11 cellular contexts compared by ENCODE assay signal in genomic region chr5:123814796-123815479, GRCh38.
DNase-seq lines count a peak whose midpoint lies in the region; ATAC-seq and TF ChIP-seq lines count a peak whose summit lies in the region.
"Had no signal": no experiment of that assay in that cellular context is flagged by ENCODE, and none has a peak within 500 bp of the region (broad histone marks: within the 10 kb centered on the region; RNA-seq: fewer than 3 reads in every experiment).

No MANE protein-coding gene starts in this region.

- in situ Hi-C loops in HAP-1 (cut with MboI; ENCODE audit: low sequenced_read_pairs): no loop called here

- no peaks in the 10 kb centered on the region for H3K27me3 Mint-ChIP-seq in osteocyte (ENCODE audit: unreplicated experiment)
- no peaks in the 10 kb centered on the region for H3K27me3 Mint-ChIP-seq in activated T-cell treated with anti-CD3 and anti-CD28 coated beads, Interleukin-2, amount 50 U/mL, for 4 hours (ENCODE audit: low read depth)

- H3K4me3 ChIP-seq in HAP-1 (no peak overlapping the region), SK-N-MC (peak overlapping the region; percentile 47), fibroblast of pulmonary artery (replicated peaks; ENCODE audit: low read depth, low read length) (no peak overlapping the region)

- H3K27me3 ChIP-seq in HAP-1 (ENCODE audit: low read depth): no peaks in the 10 kb centered on the region

- H3K36me3 ChIP-seq in HAP-1 (replicated peaks): no peaks in the 10 kb centered on the region
- H3K36me3 ChIP-seq in SK-N-MC (ENCODE audit: insufficient read depth, low read length): no peaks in the 10 kb centered on the region

- peak overlapping the region; percentile 66 for H3K27ac Mint-ChIP-seq in osteocyte (ENCODE audit: unreplicated experiment)

- no peak for ATAC-seq in activated T-cell treated with anti-CD3 and anti-CD28 coated beads, Interleukin-2, amount 50 U/mL, for 4 hours
- ATAC-seq in GM19351 (IDR thresholded peaks at IDR 0.05; ENCODE audit: unreplicated experiment) (no peak), GM21515 (IDR thresholded peaks at IDR 0.05; ENCODE audit: unreplicated experiment) (no peak)

- H3K4me1 Mint-ChIP-seq in osteocyte (ENCODE audit: unreplicated experiment): peaks cover 41% of the 10 kb centered on the region
- H3K4me1 Mint-ChIP-seq in activated T-cell treated with anti-CD3 and anti-CD28 coated beads, Interleukin-2, amount 50 U/mL, for 4 hours (ENCODE audit: low read depth): no peaks in the 10 kb centered on the region

- no peaks in the 10 kb centered on the region for H3K36me3 Mint-ChIP-seq in osteocyte (ENCODE audit: unreplicated experiment)
- H3K36me3 Mint-ChIP-seq in activated T-cell treated with anti-CD3 and anti-CD28 coated beads, Interleukin-2, amount 50 U/mL, for 4 hours (ENCODE audit: insufficient read depth): no peaks in the 10 kb centered on the region

- peak overlapping the region; percentile 4 for H3K9ac ChIP-seq in SK-N-MC (ENCODE audit: insufficient read length)

- DNase-seq in HAP-1 (ENCODE audit: low spot score in 2 of 2): peak; percentile 45 to 63
- DNase-seq in SK-N-MC (ENCODE audit: low read depth, low spot score): no peak
- DNase-seq in fibroblast of pulmonary artery (ENCODE audit: low read depth): peak; percentile 3
- DNase-seq in osteocyte (ENCODE audit: extremely low spot score, unreplicated experiment): no peak
- DNase-seq in SW480 (ENCODE audit: low spot score): no peak
- DNase-seq in activated T-cell treated with anti-CD3 and anti-CD28 coated beads, Interleukin-2, amount 50 U/mL, for 4 hours: no peak
- DNase-seq: activated T-cell treated with anti-CD3 and anti-CD28 coated beads, Interleukin-2, amount 50 U/mL, for 1 hour; DND-41; stimulated activated CD4-positive, alpha-beta T cell treated with anti-CD3 and anti-CD28 coated beads, Interleukin-12 subunit alpha, Interleukin-12 subunit beta, amount 100 ng/mL, for 4 hours had no signal

- H3K9me3 ChIP-seq in HAP-1 (no peaks in the 10 kb centered on the region), SK-N-MC (ENCODE audit: low read depth, low read length) (no peaks in the 10 kb centered on the region)

- TF ChIP-seq CTCF in fibroblast of pulmonary artery (IDR thresholded peaks at IDR 0.05; ENCODE audit: low read length, missing control alignments): no peak
- no peak for TF ChIP-seq CTCF in osteocyte (IDR thresholded peaks at IDR 0.05)

- H3K4me1 ChIP-seq in HAP-1: peaks cover 53% of the 10 kb centered on the region

- peak overlapping the region; percentile 28 for H3K4me3 Mint-ChIP-seq in osteocyte (ENCODE audit: unreplicated experiment)
- H3K4me3 Mint-ChIP-seq in activated T-cell treated with anti-CD3 and anti-CD28 coated beads, Interleukin-2, amount 50 U/mL, for 4 hours: no peak overlapping the region

- H3K9me3 Mint-ChIP-seq in osteocyte (ENCODE audit: unreplicated experiment): no peaks in the 10 kb centered on the region
- peaks cover 5% of the 10 kb centered on the region for H3K9me3 Mint-ChIP-seq in activated T-cell treated with anti-CD3 and anti-CD28 coated beads, Interleukin-2, amount 50 U/mL, for 4 hours

- peak overlapping the region; percentile 18; the same call in 1 of the 2 replicates for H3K27ac ChIP-seq in SK-N-MC

Comparison
In these comparisons a context has a peak if more than half of its experiments do, and no peak if none do; other contexts are left out.
1. DNase-seq: peak in HAP-1 (2 of 2) and fibroblast of pulmonary artery (single experiment); none in SK-N-MC (single experiment), osteocyte (single experiment), SW480 (single experiment) and activated T-cell treated with anti-CD3 and anti-CD28 coated beads, Interleukin-2, amount 50 U/mL, for 4 hours (single experiment).